ENCODE assay signal across 1 cellular context in genomic region chr5:54460181-54460919, GRCh38.
TF ChIP-seq lines count a peak whose summit lies in the region.

No MANE protein-coding gene starts in this region.

TF ChIP-seq in K562, 482 proteins besides CTCF, POLR2A, EP300 and RAD21 (continued from another document and continues in another):
- TF ChIP-seq ZNF318 (IDR thresholded peaks at IDR 0.05; ENCODE audit: borderline replicate concordance in 1 of 2, low read depth in 1 of 2) (no peak), ZNF561 (CRISPR knock-in tag; conservative IDR thresholded peaks at IDR 0.05) (no peak), SIX5 (IDR thresholded peaks at IDR 0.05; ENCODE audit: borderline replicate concordance in 1 of 2, insufficient read depth in 1 of 2, low read depth in 1 of 2, low read length in 2 of 2) (no peak), SAFB2 (IDR thresholded peaks at IDR 0.05; ENCODE audit: borderline replicate concordance, low read depth, low read length, severe bottlenecking) (no peak), ZMIZ1 (IDR thresholded peaks at IDR 0.05; ENCODE audit: low read depth in 2 of 2, low read length in 2 of 2) (no peak), CHD2 (IDR thresholded peaks at IDR 0.05; ENCODE audit: low read depth, low read length) (no peak), TEAD2 (tag; IDR thresholded peaks at IDR 0.05) (no peak), USF2 (CRISPR knock-in tag; IDR thresholded peaks at IDR 0.05) (no peak), XRCC4 (IDR thresholded peaks at IDR 0.05; ENCODE audit: extremely low read depth, insufficient read depth, insufficient read length) (no peak), YY1 (IDR thresholded peaks at IDR 0.05; ENCODE audit: borderline replicate concordance in 1 of 3, control insufficient read depth in 1 of 3, extremely low read depth in 1 of 3, insufficient read depth in 3 of 3, insufficient read length in 1 of 3, insufficient replicate concordance in 2 of 3, low read depth in 1 of 3, low read length in 2 of 3) (no peak), DPF2 (IDR thresholded peaks at IDR 0.05) (peak; percentile 78), SMAD4 (CRISPR knock-in tag; conservative IDR thresholded peaks at IDR 0.05) (no peak), ZNF197 (CRISPR knock-in tag; IDR thresholded peaks at IDR 0.05; ENCODE audit: low read depth) (no peak), MXI1 (IDR thresholded peaks at IDR 0.05; ENCODE audit: low read depth, low read length) (no peak), IRF2 (CRISPR knock-in tag; IDR thresholded peaks at IDR 0.05) (no peak), ZNF282 (CRISPR knock-in tag; IDR thresholded peaks at IDR 0.05) (no peak), ZFP30 (CRISPR knock-in tag; IDR thresholded peaks at IDR 0.05; ENCODE audit: borderline replicate concordance) (no peak), C11orf30 (IDR thresholded peaks at IDR 0.05; ENCODE audit: low read depth) (peak; percentile 95), ELK3 (CRISPR knock-in tag; IDR thresholded peaks at IDR 0.05) (no peak), TAF7 (tag; IDR thresholded peaks at IDR 0.05) (no peak), ZNF766 (CRISPR knock-in tag; conservative IDR thresholded peaks at IDR 0.05) (no peak), RFX1 (IDR thresholded peaks at IDR 0.05) (no peak), ZNF224 (CRISPR knock-in tag; IDR thresholded peaks at IDR 0.05) (no peak), KDM5B (IDR thresholded peaks at IDR 0.05; ENCODE audit: insufficient replicate concordance, low read depth, low read length) (no peak), RBM14 (IDR thresholded peaks at IDR 0.05; ENCODE audit: borderline replicate concordance, insufficient read depth, low read depth, low read length) (no peak), MYC (IDR thresholded peaks at IDR 0.05; ENCODE audit: low read depth, low read length) (no peak), MYC (CRISPR knock-in tag; IDR thresholded peaks at IDR 0.05; ENCODE audit: borderline replicate concordance, low read depth) (no peak), MEIS2 (IDR thresholded peaks at IDR 0.05; ENCODE audit: partially characterized antibody) (peak; percentile 91), PBX2 (CRISPR knock-in tag; IDR thresholded peaks at IDR 0.05; ENCODE audit: low read depth) (no peak), PBX2 (tag; conservative IDR thresholded peaks at IDR 0.05; ENCODE audit: low read depth) (peak; percentile 87), MAFK (IDR thresholded peaks at IDR 0.05; ENCODE audit: low read length) (peak; percentile 93), TFE3 (CRISPR knock-in tag; IDR thresholded peaks at IDR 0.05) (no peak), MTA2 (IDR thresholded peaks at IDR 0.05; ENCODE audit: low read depth) (no peak), PHB2 (IDR thresholded peaks at IDR 0.05; ENCODE audit: low read depth) (no peak), CREM (IDR thresholded peaks at IDR 0.05; ENCODE audit: low read depth) (0 out of 2 replicates have a peak, but pooled peaks have one; percentile 43), RNF219 (CRISPR knock-in tag; IDR thresholded peaks at IDR 0.05) (no peak), ATF3 (IDR thresholded peaks at IDR 0.05) (peak; percentile 75; the same call in 1 of the 2 replicates), ATF3 (CRISPR knock-in tag; conservative IDR thresholded peaks at IDR 0.05) (no peak), MAZ (CRISPR knock-in tag; conservative IDR thresholded peaks at IDR 0.05 in 1 of 2, IDR thresholded peaks at IDR 0.05 in 1 of 2) (no peak), ZNF696 (CRISPR knock-in tag; conservative IDR thresholded peaks at IDR 0.05) (no peak), ZNF583 (CRISPR knock-in tag; IDR thresholded peaks at IDR 0.05) (no peak)
